ENCODE assay signal across 9 cellular contexts in genomic region chr17:79974786-79975497, GRCh38.
DNase-seq lines count a peak whose midpoint lies in the region; ATAC-seq, FAIRE-seq and TF ChIP-seq lines count a peak whose summit lies in the region.
"Had no signal": no experiment of that assay in that cellular context is flagged by ENCODE, and none has a peak within 500 bp of the region (broad histone marks: within the 10 kb centered on the region; RNA-seq: fewer than 3 reads in every experiment).

No MANE protein-coding gene starts in this region.

- no peaks in the 10 kb centered on the region for H3K36me3 Mint-ChIP-seq in activated T-cell treated with anti-CD3 and anti-CD28 coated beads, Interleukin-2, amount 50 U/mL, for 24 hours (ENCODE audit: low read depth)
- no peaks in the 10 kb centered on the region for H3K36me3 Mint-ChIP-seq in activated T-cell treated with anti-CD3 and anti-CD28 coated beads, Interleukin-2, amount 50 U/mL, for 4 hours (ENCODE audit: insufficient read depth)

- H3K4me1 ChIP-seq in MM.1S (ENCODE audit: low read length), result no peaks in the 10 kb centered on the region

- no peak for TF ChIP-seq POLR2A in GM12892 (IDR thresholded peaks at IDR 0.05; ENCODE audit: low read depth, low read length)

- H3K9me3 Mint-ChIP-seq in activated T-cell treated with anti-CD3 and anti-CD28 coated beads, Interleukin-2, amount 50 U/mL, for 24 hours, result no peaks in the 10 kb centered on the region
- no peaks in the 10 kb centered on the region for H3K9me3 Mint-ChIP-seq in activated T-cell treated with anti-CD3 and anti-CD28 coated beads, Interleukin-2, amount 50 U/mL, for 4 hours

- no peak for FAIRE-seq in GM12892 (lab: Jason Lieb, UNC)

- H3K4me2 ChIP-seq in MM.1S (ENCODE audit: low read depth, low read length), result no peak overlapping the region

- no peaks in the 10 kb centered on the region; the same call in 1 of the 2 replicates for H4K20me1 ChIP-seq in MM.1S (ENCODE audit: insufficient read depth, low read length)

- H3K9ac ChIP-seq in MM.1S (ENCODE audit: low read length), result no peak overlapping the region

- no peak overlapping the region for H3K27ac ChIP-seq in MM.1S (ENCODE audit: low read length)

- H3K4me1 Mint-ChIP-seq in activated T-cell treated with anti-CD3 and anti-CD28 coated beads, Interleukin-2, amount 50 U/mL, for 24 hours (ENCODE audit: low read depth), result no peaks in the 10 kb centered on the region
- H3K4me1 Mint-ChIP-seq in activated T-cell treated with anti-CD3 and anti-CD28 coated beads, Interleukin-2, amount 50 U/mL, for 4 hours (ENCODE audit: low read depth), result peaks cover 6% of the 10 kb centered on the region

- H3K79me2 ChIP-seq in MM.1S (ENCODE audit: low read length), result no peaks in the 10 kb centered on the region

- peak; percentile 28 for DNase-seq in activated T-cell treated with anti-CD3 and anti-CD28 coated beads, Interleukin-2, amount 50 U/mL, for 24 hours
- DNase-seq in activated T-cell treated with anti-CD3 and anti-CD28 coated beads, Interleukin-2, amount 50 U/mL, for 4 hours, result no peak
- DNase-seq in MM.1S (no peak), epithelial cell of proximal tubule (ENCODE audit: low read depth) (no peak), retinal pigment epithelial cell (ENCODE audit: low read depth) (no peak), GM19240 (ENCODE audit: insufficient read length, low spot score) (no peak), GM12892 (ENCODE audit: insufficient read length) (no peak)
- DNase-seq: NCI-H226 had no signal

- H3K9me3 ChIP-seq in MM.1S (replicated peaks; ENCODE audit: insufficient read depth, low read length), result no peaks in the 10 kb centered on the region

- ATAC-seq in activated T-cell treated with anti-CD3 and anti-CD28 coated beads, Interleukin-2, amount 50 U/mL, for 4 hours, result no peak
- no peak for ATAC-seq in HG02798 (IDR thresholded peaks at IDR 0.05; ENCODE audit: poor library complexity, unreplicated experiment)

- H3K4me3 ChIP-seq in MM.1S (ENCODE audit: low read length) (no peak overlapping the region), epithelial cell of proximal tubule (ENCODE audit: low read depth, low read length) (no peak overlapping the region), retinal pigment epithelial cell (ENCODE audit: low read length) (no peak overlapping the region)

- no peak overlapping the region for H2AFZ ChIP-seq in MM.1S (ENCODE audit: low read length)

- H3K27me3 ChIP-seq in MM.1S (replicated peaks; ENCODE audit: insufficient read depth, low read length), result peaks cover 99% of the 10 kb centered on the region

- H3K27me3 Mint-ChIP-seq in activated T-cell treated with anti-CD3 and anti-CD28 coated beads, Interleukin-2, amount 50 U/mL, for 24 hours, result no peaks in the 10 kb centered on the region
- H3K27me3 Mint-ChIP-seq in activated T-cell treated with anti-CD3 and anti-CD28 coated beads, Interleukin-2, amount 50 U/mL, for 4 hours (ENCODE audit: low read depth), result peaks cover 6% of the 10 kb centered on the region

- no peak overlapping the region for H3K4me3 Mint-ChIP-seq in activated T-cell treated with anti-CD3 and anti-CD28 coated beads, Interleukin-2, amount 50 U/mL, for 24 hours
- H3K4me3 Mint-ChIP-seq in activated T-cell treated with anti-CD3 and anti-CD28 coated beads, Interleukin-2, amount 50 U/mL, for 4 hours, result no peak overlapping the region

- TF ChIP-seq CTCF in MM.1S (IDR thresholded peaks at IDR 0.05; ENCODE audit: low read length) (peak; percentile 54), epithelial cell of proximal tubule (conservative IDR thresholded peaks at IDR 0.05; ENCODE audit: low read depth, low read length) (peak; percentile 29), retinal pigment epithelial cell (conservative IDR thresholded peaks at IDR 0.05; ENCODE audit: low read depth, low read length) (peak; percentile 34)

- no peaks in the 10 kb centered on the region for H3K36me3 ChIP-seq in MM.1S (replicated peaks; ENCODE audit: insufficient read depth, low read length)

- H3K27ac Mint-ChIP-seq in activated T-cell treated with anti-CD3 and anti-CD28 coated beads, Interleukin-2, amount 50 U/mL, for 24 hours, result no peak overlapping the region

- no peaks in the 10 kb centered on the region for H3K9me2 ChIP-seq in MM.1S (replicated peaks; ENCODE audit: insufficient read depth, low read length)

- no peaks in the 10 kb centered on the region for H3F3A ChIP-seq in MM.1S (ENCODE audit: insufficient read depth, low read length)
